ENCODE assay signal across 14 cellular contexts in genomic region chr10:80137031-80137712, GRCh38. TPM values are rescaled to one million over a fixed set of nuclear protein-coding genes. Genes with fewer than 3 reads are reported as not detected.
A peak's percentile ranks its signal among the peaks of the same experiment; 100 is the strongest.
DNase-seq lines count a peak whose midpoint lies in the region; ATAC-seq and TF ChIP-seq lines count a peak whose summit lies in the region.
"Had no signal": no experiment of that assay in that cellular context is flagged by ENCODE, and none has a peak within 500 bp of the region (broad histone marks: within the 10 kb centered on the region; RNA-seq: fewer than 3 reads in every experiment).

No MANE protein-coding gene starts in this region.

- H3K27me3 ChIP-seq in BLaER1 treated with 17β-estradiol and CSF1 and Interleukin-3, amounts not matched to agents 10 nM and 100 nM = peaks cover 0 to 4% (median 0%) of the 10 kb centered on the region in 11 experiments; a peak in 1 of 22 replicates
- H3K27me3 ChIP-seq in ascending aorta = no peaks in the 10 kb centered on the region

- H3K36me3 ChIP-seq in BLaER1 treated with 17β-estradiol and CSF1 and Interleukin-3, amounts not matched to agents 10 nM and 100 nM = no peaks in the 10 kb centered on the region
- H3K36me3 ChIP-seq in ascending aorta = no peaks in the 10 kb centered on the region

- intact Hi-C loops in ascending aorta (cut with DNase I) = no loop called here
- intact Hi-C loops in left cardiac atrium (cut with DNase I) = no loop called here

- ATAC-seq in left cardiac atrium (peak; percentile 40 to 62), HG02798 (IDR thresholded peaks at IDR 0.05; ENCODE audit: poor library complexity, unreplicated experiment) (no peak)
- ATAC-seq: activated CD8-positive, alpha-beta memory T cell treated with anti-CD3 and anti-CD28 coated beads, Interleukin-2, amount 10 ng/mL, durations not matched to agents 7 days and 5 days had no signal

- no peak for TF ChIP-seq CTCF in ascending aorta (IDR thresholded peaks at IDR 0.05)

- no peak overlapping the region for H3K27ac ChIP-seq in BLaER1 treated with 17β-estradiol and CSF1 and Interleukin-3, amounts not matched to agents 10 nM and 100 nM
- peak overlapping the region; percentile 45 to 77 for H3K27ac ChIP-seq in ascending aorta
- H3K27ac ChIP-seq: KMS-11 had no signal

- peaks cover 0 to 14% (median 8%) of the 10 kb centered on the region in 10 experiments; a peak in 11 of 20 replicates for H3K4me1 ChIP-seq in BLaER1 treated with 17β-estradiol and CSF1 and Interleukin-3, amounts not matched to agents 10 nM and 100 nM
- peaks cover 0 to 15% of the 10 kb centered on the region in 2 donors for H3K4me1 ChIP-seq in ascending aorta

- no peaks in the 10 kb centered on the region for H4K20me1 ChIP-seq in BLaER1 treated with 17β-estradiol and CSF1 and Interleukin-3, amounts not matched to agents 10 nM and 100 nM

- H3K9ac ChIP-seq in BLaER1 treated with 17β-estradiol and CSF1 and Interleukin-3, amounts not matched to agents 10 nM and 100 nM = no peak overlapping the region
- H3K9ac ChIP-seq: KMS-11 had no signal

- H3K4me2 ChIP-seq in BLaER1 treated with 17β-estradiol and CSF1 and Interleukin-3, amounts not matched to agents 10 nM and 100 nM = peak overlapping the region in 6 of 11 experiments; percentile 7 to 46 (median 40); a peak in 7 of 22 replicates
- H3K4me2 ChIP-seq: KMS-11 had no signal

- no peak overlapping the region for H3K4me3 ChIP-seq in BLaER1 treated with 17β-estradiol and CSF1 and Interleukin-3, amounts not matched to agents 10 nM and 100 nM
- no peak overlapping the region for H3K4me3 ChIP-seq in ascending aorta
- no peak overlapping the region for H3K4me3 ChIP-seq in skeletal muscle cell (ENCODE audit: low read depth, low read length)

- H3K9me3 ChIP-seq in BLaER1 treated with 17β-estradiol and CSF1 and Interleukin-3, amounts not matched to agents 10 nM and 100 nM (replicated peaks in 1 of 11) = no peaks in the 10 kb centered on the region
- H3K9me3 ChIP-seq in ascending aorta = no peaks in the 10 kb centered on the region

- DNase-seq in ascending aorta (ENCODE audit: low spot score in 2 of 2) = peak in 1 of 2 donors; percentile 76
- peak; percentile 66 for DNase-seq in left cardiac atrium
- peak; percentile 88 for DNase-seq in skeletal muscle cell (ENCODE audit: low read depth)
- no peak for DNase-seq in SHP77 (lab: John Stamatoyannopoulos, UW)
- no peak for DNase-seq in pons (ENCODE audit: low spot score)
- DNase-seq in middle frontal gyrus (ENCODE audit: extremely low spot score, low spot score) = no peak
- DNase-seq: activated CD8-positive, alpha-beta memory T cell treated with anti-CD3 and anti-CD28 coated beads, Interleukin-2, amount 10 ng/mL, durations not matched to agents 7 days and 5 days; amniotic stem cell; immature natural killer cell; NCI-H2029 treated with DMSO at 0.1 percent for 48 hours; T-helper 2 cell had no signal

RNA-seq across cellular contexts. Expression of gene PLAC9, which starts 4.6 kb away (rescaled TPM):
- total RNA-seq in ascending aorta = 221 TPM
- 10 to 100 TPM; 60.9 to 97.9 TPM for total RNA-seq in left cardiac atrium
- total RNA-seq: activated CD8-positive, alpha-beta memory T cell treated with anti-CD3 and anti-CD28 coated beads, Interleukin-2, amount 10 ng/mL, durations not matched to agents 7 days and 5 days had no signal

RNA-seq across cellular contexts. Expression of gene TMEM254, which starts 58.7 kb away (rescaled TPM):
- total RNA-seq in ascending aorta = 2.4 TPM
- 10 to 100 TPM in 1 of 2 donors, 1 to 10 TPM in 1; 5.4 to 12.3 TPM for total RNA-seq in left cardiac atrium

Comparison
In these comparisons a context has a peak if more than half of its experiments do, and no peak if none do; other contexts are left out.
1. H3K27ac ChIP-seq: peak in ascending aorta (2 of 2); none in BLaER1 treated with 17β-estradiol and CSF1 and Interleukin-3, amounts not matched to agents 10 nM and 100 nM (0 of 11).
2. DNase-seq: peak in left cardiac atrium (single experiment) and skeletal muscle cell (single experiment); none in SHP77 (0 of 2), pons (single experiment) and middle frontal gyrus (single experiment).